Comparison of ENCODE assay signal across 8 cellular contexts in genomic region chr1:40774266-40774998, GRCh38. TPM values are rescaled to one million over a fixed set of nuclear protein-coding genes. Genes with fewer than 3 reads are reported as not detected.
A peak's percentile ranks its signal among the peaks of the same experiment; 100 is the strongest.
DNase-seq lines count a peak whose midpoint lies in the region; TF ChIP-seq lines count a peak whose summit lies in the region.

No MANE protein-coding gene starts in this region.

- H3K4me2 ChIP-seq in KMS-11: no peak overlapping the region

- TF ChIP-seq CTCF in KMS-11 (conservative IDR thresholded peaks at IDR 0.05; ENCODE audit: low read depth, low read length): peak; percentile 90

- no peaks in the 10 kb centered on the region for H3K36me3 ChIP-seq in KMS-11 (ENCODE audit: insufficient read depth)

- in situ Hi-C loops in Caki2 (cut with HindIII; ENCODE audit: low pct_unique_long_range_greater_than_20kb, low sequenced_read_pairs): no loop called here

- no peaks in the 10 kb centered on the region for H4K20me1 ChIP-seq in KMS-11 (ENCODE audit: insufficient read depth)

- no peak overlapping the region for H3K9ac ChIP-seq in KMS-11

- no peaks in the 10 kb centered on the region for H3K4me1 ChIP-seq in KMS-11 (ENCODE audit: low read depth, poor library complexity, severe bottlenecking)

- DNase-seq in Caki2 (ENCODE audit: low read depth) (peak; percentile 31), cerebellum (ENCODE audit: low spot score) (peak; percentile 24), mesenteric fat pad (ENCODE audit: low spot score) (peak; percentile 82), DMS79 treated with DMSO at 0.1 percent for 48 hours (lab: John Stamatoyannopoulos, UW) (no peak), NCI-H226 (no peak)
- peak; percentile 72 for DNase-seq in activated CD4-positive, CD25-positive, alpha-beta regulatory T cell treated with anti-CD3 and anti-CD28 coated beads, Interleukin-2, amount 50 U/mL, for 72 hours
- DNase-seq in stimulated activated CD8-positive, alpha-beta memory T cell treated with anti-CD3 and anti-CD28 coated beads, Interleukin-7, amount 100 ng/mL, for 24 hours (ENCODE audit: low read depth): peak; percentile 37

- no peaks in the 10 kb centered on the region for H3K27me3 ChIP-seq in KMS-11 (ENCODE audit: insufficient read depth, low read depth)

- H2AFZ ChIP-seq in KMS-11 (ENCODE audit: low read depth): no peak overlapping the region

- H3K4me3 ChIP-seq in KMS-11 (IDR thresholded peaks at IDR 0.05; ENCODE audit: insufficient read depth, low read depth, low read length): no peak overlapping the region

- no peaks in the 10 kb centered on the region for H3K79me2 ChIP-seq in KMS-11 (ENCODE audit: insufficient read depth, low read depth)

- H3K27ac ChIP-seq in KMS-11: no peak overlapping the region

RNA-seq across cellular contexts. Expression of gene KCNQ4, which starts 9.2 kb away (rescaled TPM):
- total RNA-seq in Caki2 (2014; rRNA removed; shearing (Covaris generic); ENCODE audit: low replicate concordance): not detected in 2 replicates
- total RNA-seq in cerebellum (2.0 TPM), mesenteric fat pad (1.4 TPM)

Comparison
In these comparisons a context has a peak if more than half of its experiments do, and no peak if none do; other contexts are left out.
1. DNase-seq: peak in Caki2 (single experiment), activated CD4-positive, CD25-positive, alpha-beta regulatory T cell treated with anti-CD3 and anti-CD28 coated beads, Interleukin-2, amount 50 U/mL, for 72 hours (single experiment), cerebellum (single experiment), mesenteric fat pad (single experiment) and stimulated activated CD8-positive, alpha-beta memory T cell treated with anti-CD3 and anti-CD28 coated beads, Interleukin-7, amount 100 ng/mL, for 24 hours (single experiment); none in DMS79 treated with DMSO at 0.1 percent for 48 hours (single experiment) and NCI-H226 (single experiment).